21 cellular contexts compared by ENCODE assay signal in the genomic region with DNA sequence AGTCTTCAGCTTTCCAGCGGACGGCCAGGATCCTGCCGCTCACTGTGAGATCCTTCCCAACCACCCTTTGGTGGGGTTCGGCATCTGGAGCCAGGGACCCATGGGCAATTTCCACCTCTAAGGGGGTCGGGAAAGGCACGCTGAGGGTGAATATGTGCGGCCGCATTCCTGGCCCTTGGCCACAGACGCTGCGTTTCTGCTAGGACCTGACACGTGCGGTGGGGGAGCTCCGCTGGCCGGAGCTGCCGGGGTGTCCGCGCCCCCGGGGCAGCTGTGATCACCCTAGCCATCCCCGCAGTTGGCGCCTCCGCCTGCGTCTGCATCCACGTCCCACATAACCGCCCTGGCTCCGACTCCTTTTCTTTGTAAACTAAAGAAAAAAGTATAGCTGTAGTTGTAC. TPM values are rescaled to one million over a fixed set of nuclear protein-coding genes. Genes with fewer than 3 reads are reported as not detected.
A peak's percentile ranks its signal among the peaks of the same experiment; 100 is the strongest.
DNase-seq lines count a peak whose midpoint lies in the region; ATAC-seq, FAIRE-seq and TF ChIP-seq lines count a peak whose summit lies in the region.
"Had no signal": no experiment of that assay in that cellular context is flagged by ENCODE, and none has a peak within 500 bp of the region (broad histone marks: within the 10 kb centered on the region; RNA-seq: fewer than 3 reads in every experiment).

No MANE protein-coding gene starts in this region.

- peaks cover 5% of the 10 kb centered on the region for H3K23me2 ChIP-seq in H9 (ENCODE audit: insufficient read length, low read depth, low read length, poor library complexity, severe bottlenecking)

- H3K79me2 ChIP-seq in H9 (ENCODE audit: insufficient read depth, low read length) (peaks cover 13% of the 10 kb centered on the region; the same call in 1 of the 2 replicates), K562 (ENCODE audit: control insufficient read depth, insufficient read depth, low read length) (peaks cover 70% of the 10 kb centered on the region), trophoblast cell (ENCODE audit: control insufficient read depth, insufficient read depth, low read length, poor library complexity) (peaks cover 9% of the 10 kb centered on the region)

- H3K27ac Mint-ChIP-seq in H9: peak overlapping the region in 2 of 3 experiments; percentile 7 to 44; a peak in 4 of 7 replicates
- H3K27ac Mint-ChIP-seq in CD8-positive, alpha-beta memory T cell: peak overlapping the region in 1 of 8 donors; percentile 72
- H3K27ac Mint-ChIP-seq: HFFc6 had no signal

- intact Hi-C loops in right cardiac atrium (cut with DNase I) (no loop called here), K562 (cut with micrococcal nuclease) (no loop called here)

- 77% methylated on average over 25 of the region's 25 CpGs for WGBS in right cardiac atrium
- WGBS in H9 (ENCODE audit: extremely low coverage, insufficient read length, low lambda C conversion rate): no CpG with 5 or more reads among the region's 25 CpGs
- 95% methylated on average over 17 of the region's 25 CpGs for whole genome bisulfite sequencing in K562 (ENCODE audit: insufficient coverage, low coverage, missing lambda C conversion rate)
- WGBS in trophoblast cell (ENCODE audit: extremely low coverage, insufficient coverage, insufficient read length): no CpG with 5 or more reads among the region's 25 CpGs

- H4K91ac ChIP-seq in H9 (ENCODE audit: insufficient read length, low read depth, low read length) (no peak overlapping the region), trophoblast cell (ENCODE audit: low read depth, low read length) (no peak overlapping the region)

- POLR2A ChIA-PET in K562 (lab: Yijun Ruan, JAX): interaction anchor here (0.6 to 1.2 kb wide), 2 partner anchors 16 to 63 kb away, joined by 3 read pairs; no protein-coding TSS in a partner anchor
- POLR2A ChIA-PET in CD8-positive, alpha-beta memory T cell (lab: Charles Lee): no interaction called here

- H3K9me3 ChIP-seq in right cardiac atrium (ENCODE audit: control insufficient read depth, low read length): no peaks in the 10 kb centered on the region
- no peaks in the 10 kb centered on the region for H3K9me3 ChIP-seq in right atrium auricular region
- H3K9me3 ChIP-seq in H9 (ENCODE audit: control insufficient read depth, low read depth, low read length): no peaks in the 10 kb centered on the region
- H3K9me3 ChIP-seq in K562 (replicated peaks; ENCODE audit: control insufficient read depth, insufficient read depth, low read depth, low read length): no peaks in the 10 kb centered on the region
- no peaks in the 10 kb centered on the region for H3K9me3 ChIP-seq in trophoblast cell (ENCODE audit: insufficient read depth, low read depth, low read length)
- no peaks in the 10 kb centered on the region for H3K9me3 ChIP-seq in CD8-positive, alpha-beta memory T cell (ENCODE audit: low read length)

- no peak overlapping the region for H2AFZ ChIP-seq in H9 (ENCODE audit: low read length)
- no peak overlapping the region for H2AFZ ChIP-seq in K562 (ENCODE audit: low read depth, low read length)
- H2AFZ ChIP-seq in trophoblast cell (ENCODE audit: insufficient read depth, low read length, poor library complexity): no peak overlapping the region

- no peak overlapping the region for H3K9ac ChIP-seq in H9 (ENCODE audit: extremely low read depth, insufficient read length, low read length)
- no peak overlapping the region for H3K9ac ChIP-seq in K562 (ENCODE audit: insufficient read depth in 1 of 2, low read depth in 2 of 2, low read length in 2 of 2)
- H3K9ac ChIP-seq in trophoblast cell (ENCODE audit: low read length): peak overlapping the region; percentile 73

- TF ChIP-seq EP300 in K562 (IDR thresholded peaks at IDR 0.05; ENCODE audit: low read length): no peak

- H3K4me3 ChIP-seq in right cardiac atrium (ENCODE audit: low read length): no peak overlapping the region
- no peak overlapping the region for H3K4me3 ChIP-seq in right atrium auricular region
- H3K4me3 ChIP-seq in K562: no peak overlapping the region
- no peak overlapping the region for H3K4me3 ChIP-seq in trophoblast cell (ENCODE audit: low read depth, low read length)
- H3K4me3 ChIP-seq in CD8-positive, alpha-beta memory T cell (ENCODE audit: low read length): no peak overlapping the region

- H4K12ac ChIP-seq in trophoblast cell (ENCODE audit: low read depth, low read length): peak overlapping the region; percentile 46

- H3K4me1 ChIP-seq in right cardiac atrium (ENCODE audit: control insufficient read depth, insufficient read depth, low read length) (peaks cover 8% of the 10 kb centered on the region), right atrium auricular region (peaks cover 0 to 16% of the 10 kb centered on the region in 2 donors), H9 (ENCODE audit: insufficient read depth, low read length) (0 out of 2 replicates have a peak, but pooled peaks cover 4% of the 10 kb centered on the region), K562 (replicated peaks in 1 of 2; ENCODE audit: control insufficient read depth in 2 of 2, insufficient read depth in 2 of 2, low read length in 2 of 2) (peaks cover 8 to 11% of the 10 kb centered on the region in 2 experiments; a peak in 4 of 5 replicates), trophoblast cell (ENCODE audit: control insufficient read depth in 1 of 2, insufficient read depth in 2 of 2, low read length in 2 of 2) (peaks cover 0 to 4% of the 10 kb centered on the region in 2 experiments)
- H3K4me1 ChIP-seq in CD8-positive, alpha-beta memory T cell (ENCODE audit: insufficient read depth, low read length): peaks cover 17% of the 10 kb centered on the region

- no peak overlapping the region for H3K4ac ChIP-seq in H9 (ENCODE audit: low read depth, low read length)
- no peak overlapping the region for H3K4ac ChIP-seq in trophoblast cell (ENCODE audit: low read depth, low read length)

- in situ Hi-C loops in K562 (cut with MboI): no loop called here

- no peak overlapping the region for H2BK20ac ChIP-seq in H9 (ENCODE audit: low read depth, low read length, poor library complexity, severe bottlenecking)

- H3K9me1 ChIP-seq in K562 (ENCODE audit: control insufficient read depth, insufficient read depth, low read length): no peaks in the 10 kb centered on the region

- TF ChIP-seq RAD21 in K562 (CRISPR knock-in tag; conservative IDR thresholded peaks at IDR 0.05 in 1 of 2, IDR thresholded peaks at IDR 0.05 in 1 of 2): no peak

- H3K27ac ChIP-seq in right cardiac atrium (ENCODE audit: low read length) (no peak overlapping the region), right atrium auricular region (no peak overlapping the region), H9 (ENCODE audit: insufficient read length, low read depth, low read length) (no peak overlapping the region), K562 (ENCODE audit: extremely low read depth, low read depth, low read length) (no peak overlapping the region), trophoblast cell (ENCODE audit: low read depth, low read length) (no peak overlapping the region)
- H3K27ac ChIP-seq in CD8-positive, alpha-beta memory T cell (ENCODE audit: low read depth, low read length): no peak overlapping the region
- H3K27ac ChIP-seq: C4-2B, HL-60 had no signal

- no peak overlapping the region for H3K23ac ChIP-seq in H9 (ENCODE audit: insufficient read length, low read depth, low read length)
- H3K23ac ChIP-seq in trophoblast cell (ENCODE audit: low read length): no peak overlapping the region

- ATAC-seq in right cardiac atrium (no peak), K562 (no peak)
- ATAC-seq: HCT116 had no signal

- peaks cover 3% of the 10 kb centered on the region for H3K36me3 ChIP-seq in right atrium auricular region
- H3K36me3 ChIP-seq in K562 (ENCODE audit: control insufficient read depth, insufficient read depth, low read length): peaks cover 50% of the 10 kb centered on the region; the same call in 2 of the 3 replicates
- H3K36me3 ChIP-seq in trophoblast cell (ENCODE audit: control insufficient read depth in 1 of 2, insufficient read depth in 2 of 2, low read length in 2 of 2): peaks cover 9% of the 10 kb centered on the region in 2 experiments
- H3K36me3 ChIP-seq in CD8-positive, alpha-beta memory T cell (ENCODE audit: insufficient read depth, low read length): peaks cover 4% of the 10 kb centered on the region

- H3K4me2 ChIP-seq in H9 (ENCODE audit: insufficient read depth, insufficient read length, low read length) (no peak overlapping the region), K562 (ENCODE audit: insufficient read depth, low read length) (no peak overlapping the region), trophoblast cell (ENCODE audit: low read length) (no peak overlapping the region)

- H2BK15ac ChIP-seq in H9 (ENCODE audit: low read depth, low read length): no peak overlapping the region

- no peak overlapping the region for H3K14ac ChIP-seq in H9 (ENCODE audit: insufficient read depth, low read length)
- H3K14ac ChIP-seq in trophoblast cell (ENCODE audit: low read length): no peak overlapping the region

- no peaks in the 10 kb centered on the region for H3K9me3 Mint-ChIP-seq in H9
- H3K9me3 Mint-ChIP-seq in CD8-positive, alpha-beta memory T cell: no peaks in the 10 kb centered on the region
- H3K9me3 Mint-ChIP-seq: CD4-positive, alpha-beta T cell; HFFc6 had no signal

- no peak overlapping the region for H4K8ac ChIP-seq in H9 (replicated peaks; ENCODE audit: insufficient read length, low read depth, low read length)
- no peak overlapping the region for H4K8ac ChIP-seq in trophoblast cell (ENCODE audit: low read depth, low read length)

- no peak overlapping the region for H4K5ac ChIP-seq in H9 (ENCODE audit: insufficient read length, low read depth, low read length)

- H3K36me3 Mint-ChIP-seq in H9 (ENCODE audit: insufficient read depth in 1 of 3, low read depth in 3 of 3): peaks cover 15 to 32% (median 23%) of the 10 kb centered on the region in 3 experiments; a peak in 6 of 7 replicates
- H3K36me3 Mint-ChIP-seq in CD8-positive, alpha-beta memory T cell: peaks cover 0 to 16% (median 5%) of the 10 kb centered on the region in 3 donors

- no peak overlapping the region for H2BK120ac ChIP-seq in H9 (ENCODE audit: low read depth, low read length, poor library complexity, severe bottlenecking)
- H2BK120ac ChIP-seq in trophoblast cell (ENCODE audit: insufficient read depth, low read length, poor library complexity): no peak overlapping the region

- peak overlapping the region in 1 of 2 experiments; percentile 0; a peak in 1 of 5 replicates for H3K4me3 Mint-ChIP-seq in H9
- no peak overlapping the region for H3K4me3 Mint-ChIP-seq in CD8-positive, alpha-beta memory T cell
- H3K4me3 Mint-ChIP-seq: CD4-positive, alpha-beta T cell; HFFc6 had no signal

- H3K4me1 Mint-ChIP-seq in H9: peaks cover 17 to 24% of the 10 kb centered on the region in 2 experiments
- H3K4me1 Mint-ChIP-seq in CD8-positive, alpha-beta memory T cell: peaks cover 32 to 39% (median 38%) of the 10 kb centered on the region in 3 donors

- H3K27me3 ChIP-seq in right cardiac atrium (ENCODE audit: control insufficient read depth, insufficient read depth): no peaks in the 10 kb centered on the region
- H3K27me3 ChIP-seq in right atrium auricular region: no peaks in the 10 kb centered on the region
- H3K27me3 ChIP-seq in H9 (ENCODE audit: insufficient read depth, low read length): no peaks in the 10 kb centered on the region
- H3K27me3 ChIP-seq in K562 (ENCODE audit: control insufficient read depth in 2 of 2, insufficient read depth in 2 of 2, low read length in 2 of 2): no peaks in the 10 kb centered on the region
- H3K27me3 ChIP-seq in trophoblast cell (ENCODE audit: insufficient read depth, low read length): no peaks in the 10 kb centered on the region
- no peaks in the 10 kb centered on the region for H3K27me3 ChIP-seq in CD8-positive, alpha-beta memory T cell (ENCODE audit: insufficient read depth, low read length, poor library complexity, severe bottlenecking)

- H3K79me1 ChIP-seq in H9 (ENCODE audit: insufficient read depth, low read depth, low read length, poor library complexity, severe bottlenecking) (peaks cover 3% of the 10 kb centered on the region), trophoblast cell (ENCODE audit: low read length) (peaks cover 4% of the 10 kb centered on the region)

- H3K27me3 Mint-ChIP-seq in H9 (ENCODE audit: low read depth): no peaks in the 10 kb centered on the region
- H3K27me3 Mint-ChIP-seq in CD8-positive, alpha-beta memory T cell: no peaks in the 10 kb centered on the region
- H3K27me3 Mint-ChIP-seq: CD4-positive, alpha-beta T cell had no signal

- FAIRE-seq in K562 (lab: Jason Lieb, UNC): no peak
- FAIRE-seq: A204.1, GM12892, GM18507 had no signal

- TF ChIP-seq CTCF in right atrium auricular region (IDR thresholded peaks at IDR 0.05): no peak
- TF ChIP-seq CTCF in H9 (conservative IDR thresholded peaks at IDR 0.05): no peak
- TF ChIP-seq CTCF in K562 (IDR thresholded peaks at IDR 0.05 in 2 of 3, conservative IDR thresholded peaks at IDR 0.05 in 1 of 3; ENCODE audit: insufficient read depth in 2 of 3, low read depth in 1 of 3, low read length in 3 of 3): no peak

- H3T11ph ChIP-seq in H9 (ENCODE audit: low read length): no peak overlapping the region

- TF ChIP-seq POLR2A in K562 (conservative IDR thresholded peaks at IDR 0.05): no peak

- H4K20me1 ChIP-seq in H9 (ENCODE audit: control insufficient read depth, insufficient read depth, insufficient read length) (no peaks in the 10 kb centered on the region), K562 (replicated peaks; ENCODE audit: control insufficient read depth, insufficient read depth, low read length) (0 out of 2 replicates have a peak, but pooled peaks cover 4% of the 10 kb centered on the region)

- CTCF ChIA-PET in K562 (lab: Yijun Ruan, JAX; ENCODE audit: low intra/inter-chr PET ratio): no interaction called here
- CTCF ChIA-PET in CD8-positive, alpha-beta memory T cell (lab: Charles Lee): no interaction called here

- no peak overlapping the region for H2BK5ac ChIP-seq in H9 (ENCODE audit: insufficient read length, low read length)
- no peak overlapping the region for H2BK5ac ChIP-seq in trophoblast cell (ENCODE audit: low read depth, low read length, poor library complexity)

- H2BK12ac ChIP-seq in H9 (ENCODE audit: insufficient read length, low read depth, low read length) (no peak overlapping the region), trophoblast cell (ENCODE audit: low read length) (no peak overlapping the region)

- no peak overlapping the region for H3K56ac ChIP-seq in H9 (ENCODE audit: insufficient read length, low read depth, low read length)

- H2AK5ac ChIP-seq in H9 (ENCODE audit: insufficient read length, low read length) (no peak overlapping the region), trophoblast cell (ENCODE audit: low read length) (no peak overlapping the region)

- no TSS peak for BruUV-seq in K562 (replicated peaks; lab: Mats Ljungman, UMichigan)

- H3K18ac ChIP-seq in H9 (ENCODE audit: insufficient read length, low read depth, low read length): no peak overlapping the region
- H3K18ac ChIP-seq in trophoblast cell (ENCODE audit: low read length): no peak overlapping the region

- DNase-seq in right cardiac atrium: peak in 2 of 3 donors; percentile 44 to 60
- DNase-seq in right atrium auricular region (ENCODE audit: low spot score): no peak
- DNase-seq in H9: no peak
- no peak for DNase-seq in K562 (ENCODE audit: extremely low read depth in 1 of 4, low spot score in 3 of 4)
- DNase-seq in trophoblast cell: no peak
- DNase-seq in AML-193 (lab: John Stamatoyannopoulos, UW): no peak
- DNase-seq in CD8-positive, alpha-beta memory T cell: no peak
- DNase-seq: ACHN; CD4-positive, alpha-beta T cell; DMS153; DMS79; GDM1; HFFc6; IMR-90; KBM-7 had no signal

RNA-seq across cellular contexts. Expression of gene DNAJA1, which starts 5.3 kb away (rescaled TPM):
- total RNA-seq in right cardiac atrium (100 to 1,000 TPM in 2 of 4 donors, 10 to 100 TPM in 2; 63.7 to 119 (median 91.2) TPM), right atrium auricular region (10 to 100 TPM; 64.4 to 74.9 TPM), H9 (2021) (217 and 218 TPM in 2 replicates), K562 (2014; rRNA removed) (105 and 109 TPM in 2 replicates), K562 (2014; rRNA removed; fragmentation: Illumina TruSeq; extraction: Trizol) (175 and 189 TPM in 2 replicates), K562 (2015; rRNA removed; fragmentation: Illumina TruSeq; extraction: Trizol) (192 and 194 TPM in 2 replicates), K562 (2021) (137 and 138 TPM in 2 replicates)
- polyA plus RNA-seq in right cardiac atrium (72.2 TPM), K562 (2011; rRNA removed) (170 and 197 TPM in 2 replicates), K562 (2014; fragmentation: Illumina TruSeq; extraction: Trizol) (175 and 213 TPM in 2 replicates), K562 (2014; fragmentation: Nextera tagmentation; extraction: Ambion mirVana) (100 to 1,000 TPM; 164 to 359 TPM), K562 (2014; rRNA removed) (161 and 171 TPM in 2 replicates)
- total RNA-seq in K562 (2011; cell fraction: chromatin; rRNA removed; ENCODE audit: low replicate concordance): 20.1 and 36.0 TPM in 2 replicates
- total RNA-seq in K562 (2011; cell fraction: nucleolus; rRNA removed): 20.0 and 23.6 TPM in 2 replicates
- 25.0 and 35.3 TPM in 2 replicates for total RNA-seq in K562 (2011; cell fraction: nucleoplasm; rRNA removed)
- 36.7 and 57.5 TPM in 2 replicates for polyA plus RNA-seq in K562 (2011; cell fraction: cytosol; rRNA removed)
- 29.8 and 37.5 TPM in 2 replicates for polyA plus RNA-seq in K562 (2011; cell fraction: nucleus; rRNA removed)
- 79.7 and 168 TPM in 2 replicates for polyA plus RNA-seq in K562 (2012)
- polyA minus RNA-seq in K562 (2011; rRNA and poly(A)+ RNA removed): 157 and 185 TPM in 2 replicates
- polyA minus RNA-seq in K562 (2011; cell fraction: cytosol; rRNA and poly(A)+ RNA removed): 58.8 and 127 TPM in 2 replicates
- 11.3 and 22.5 TPM in 2 replicates for polyA minus RNA-seq in K562 (2011; cell fraction: nucleus; rRNA and poly(A)+ RNA removed)
- 235 and 242 TPM in 2 replicates for polyA plus RNA-seq in trophoblast cell (2013)
- 100 to 1,000 TPM; 318 to 332 TPM for total RNA-seq in CD8-positive, alpha-beta memory T cell
- 106 TPM for polyA plus RNA-seq in CD8-positive, alpha-beta memory T cell

RNA-seq across cellular contexts. Expression of gene APTX, which starts 18.4 kb away (rescaled TPM):
- total RNA-seq in right cardiac atrium (10 to 100 TPM; 15.7 to 16.8 (median 16.3) TPM), right atrium auricular region (10 to 100 TPM; 12.3 to 14.9 TPM), H9 (2021) (41.6 and 46.2 TPM in 2 replicates), K562 (2014; rRNA removed) (51.2 and 70.5 TPM in 2 replicates), K562 (2014; rRNA removed; fragmentation: Illumina TruSeq; extraction: Trizol) (68.9 and 72.5 TPM in 2 replicates), K562 (2015; rRNA removed; fragmentation: Illumina TruSeq; extraction: Trizol) (54.5 and 59.3 TPM in 2 replicates), K562 (2021) (46.2 and 49.2 TPM in 2 replicates)
- polyA plus RNA-seq in right cardiac atrium (17.1 TPM), K562 (2011; rRNA removed) (50.1 and 69.5 TPM in 2 replicates), K562 (2014; fragmentation: Illumina TruSeq; extraction: Trizol) (58.1 and 73.6 TPM in 2 replicates), K562 (2014; fragmentation: Nextera tagmentation; extraction: Ambion mirVana) (10 to 100 TPM; 81.9 to 92.4 TPM), K562 (2014; rRNA removed) (65.7 and 68.2 TPM in 2 replicates)
- 58.4 and 95.3 TPM in 2 replicates for total RNA-seq in K562 (2011; cell fraction: chromatin; rRNA removed; ENCODE audit: low replicate concordance)
- total RNA-seq in K562 (2011; cell fraction: nucleolus; rRNA removed): 47.5 and 55.4 TPM in 2 replicates
- total RNA-seq in K562 (2011; cell fraction: nucleoplasm; rRNA removed): 70.0 and 94.7 TPM in 2 replicates
- 25.0 and 40.2 TPM in 2 replicates for polyA plus RNA-seq in K562 (2011; cell fraction: cytosol; rRNA removed)
- 48.7 and 57.1 TPM in 2 replicates for polyA plus RNA-seq in K562 (2011; cell fraction: nucleus; rRNA removed)
- polyA plus RNA-seq in K562 (2012): 40.8 and 49.4 TPM in 2 replicates
- polyA minus RNA-seq in K562 (2011; rRNA and poly(A)+ RNA removed): 46.6 and 58.5 TPM in 2 replicates
- 14.2 and 17.1 TPM in 2 replicates for polyA minus RNA-seq in K562 (2011; cell fraction: cytosol; rRNA and poly(A)+ RNA removed)
- 26.3 and 37.4 TPM in 2 replicates for polyA minus RNA-seq in K562 (2011; cell fraction: nucleus; rRNA and poly(A)+ RNA removed)
- polyA plus RNA-seq in trophoblast cell (2013): 26.2 TPM in 2 replicates
- 10 to 100 TPM; 54.2 to 60.1 TPM for total RNA-seq in CD8-positive, alpha-beta memory T cell
- 22.1 TPM for polyA plus RNA-seq in CD8-positive, alpha-beta memory T cell

RNA-seq across cellular contexts. Expression of gene SMU1, which starts 56.7 kb away (rescaled TPM):
- 10 to 100 TPM; 16.6 to 17.3 (median 17.0) TPM for total RNA-seq in right cardiac atrium
- 9.4 TPM for polyA plus RNA-seq in right cardiac atrium
- total RNA-seq in right atrium auricular region: 10 to 100 TPM; 11.4 to 12.2 TPM
- total RNA-seq in H9 (2021): 26.3 and 26.9 TPM in 2 replicates
- total RNA-seq in K562 (2011; cell fraction: chromatin; rRNA removed; ENCODE audit: low replicate concordance): 8.0 and 11.2 TPM in 2 replicates
- 5.5 and 6.1 TPM in 2 replicates for total RNA-seq in K562 (2011; cell fraction: nucleolus; rRNA removed)
- total RNA-seq in K562 (2011; cell fraction: nucleoplasm; rRNA removed): 10.1 and 13.2 TPM in 2 replicates
- 16.0 and 17.0 TPM in 2 replicates for total RNA-seq in K562 (2014; rRNA removed)
- 33.4 and 35.9 TPM in 2 replicates for total RNA-seq in K562 (2014; rRNA removed; fragmentation: Illumina TruSeq; extraction: Trizol)
- total RNA-seq in K562 (2015; rRNA removed; fragmentation: Illumina TruSeq; extraction: Trizol): 27.6 and 28.2 TPM in 2 replicates
- 19.1 and 21.7 TPM in 2 replicates for total RNA-seq in K562 (2021)
- polyA plus RNA-seq in K562 (2011; rRNA removed): 15.3 and 20.7 TPM in 2 replicates
- 6.5 and 9.6 TPM in 2 replicates for polyA plus RNA-seq in K562 (2011; cell fraction: cytosol; rRNA removed)
- polyA plus RNA-seq in K562 (2011; cell fraction: nucleus; rRNA removed): 3.6 and 4.4 TPM in 2 replicates
- 7.4 and 14.3 TPM in 2 replicates for polyA plus RNA-seq in K562 (2012)
- 16.6 and 17.9 TPM in 2 replicates for polyA plus RNA-seq in K562 (2014; fragmentation: Illumina TruSeq; extraction: Trizol)
- polyA plus RNA-seq in K562 (2014; fragmentation: Nextera tagmentation; extraction: Ambion mirVana): 10 to 100 TPM; 20.5 to 23.9 TPM
- 13.2 and 15.0 TPM in 2 replicates for polyA plus RNA-seq in K562 (2014; rRNA removed)
- polyA minus RNA-seq in K562 (2011; rRNA and poly(A)+ RNA removed): 33.3 and 40.4 TPM in 2 replicates
- polyA minus RNA-seq in K562 (2011; cell fraction: cytosol; rRNA and poly(A)+ RNA removed): 10.6 and 16.2 TPM in 2 replicates
- 3.2 and 6.1 TPM in 2 replicates for polyA minus RNA-seq in K562 (2011; cell fraction: nucleus; rRNA and poly(A)+ RNA removed)
- 14.3 and 14.5 TPM in 2 replicates for polyA plus RNA-seq in trophoblast cell (2013)
- 10 to 100 TPM; 27.5 to 27.6 TPM for total RNA-seq in CD8-positive, alpha-beta memory T cell
- 21.2 TPM for polyA plus RNA-seq in CD8-positive, alpha-beta memory T cell

Comparison
In these comparisons a context has a peak if more than half of its experiments do, and no peak if none do; other contexts are left out.
1. DNase-seq: peak in right cardiac atrium (2 of 3); none in right atrium auricular region (single experiment), H9 (single experiment), K562 (0 of 4), trophoblast cell (0 of 2), AML-193 (0 of 2) and CD8-positive, alpha-beta memory T cell (0 of 5).